Comparison of ENCODE assay signal across 13 cellular contexts in genomic region chr1:248840946-248841345, GRCh38. TPM values are rescaled to one million over a fixed set of nuclear protein-coding genes. Genes with fewer than 3 reads are reported as not detected.
A peak's percentile ranks its signal among the peaks of the same experiment; 100 is the strongest.
DNase-seq lines count a peak whose midpoint lies in the region; TF ChIP-seq lines count a peak whose summit lies in the region.
"Had no signal": no experiment of that assay in that cellular context is flagged by ENCODE, and none has a peak within 500 bp of the region (broad histone marks: within the 10 kb centered on the region; RNA-seq: fewer than 3 reads in every experiment).

No MANE protein-coding gene starts in this region.

- peaks cover 8% of the 10 kb centered on the region for H3F3A ChIP-seq in MM.1S (ENCODE audit: insufficient read depth, low read length)

- H3K36me3 Mint-ChIP-seq in T-helper 2 cell treated with Interferon-gamma antibody and Interleukin-4, amounts not matched to agents 5 μg/mL and 100 μg/mL, for 36 hours (ENCODE audit: low read depth): peaks cover 14% of the 10 kb centered on the region
- H3K36me3 Mint-ChIP-seq in IgD-negative memory B cell: peaks cover 5% of the 10 kb centered on the region
- H3K36me3 Mint-ChIP-seq in nephron (ENCODE audit: low read depth): peaks cover 8% of the 10 kb centered on the region

- H3K9me3 ChIP-seq in MM.1S (replicated peaks; ENCODE audit: insufficient read depth, low read length): no peaks in the 10 kb centered on the region
- H3K9me3 ChIP-seq: adrenal gland, uterus had no signal

- no peaks in the 10 kb centered on the region for H3K4me1 ChIP-seq in MM.1S (ENCODE audit: low read length)

- no peaks in the 10 kb centered on the region for H3K27me3 ChIP-seq in brain microvascular endothelial cell (replicated peaks)
- H3K27me3 ChIP-seq in MM.1S (replicated peaks; ENCODE audit: insufficient read depth, low read length): no peaks in the 10 kb centered on the region
- H3K27me3 ChIP-seq: adrenal gland, uterus had no signal

- in situ Hi-C loops in brain microvascular endothelial cell (cut with HindIII; ENCODE audit: low pct_ligation_motif_present, low sequenced_read_pairs): no loop called here

- H3K27me3 Mint-ChIP-seq in T-helper 2 cell treated with Interferon-gamma antibody and Interleukin-4, amounts not matched to agents 5 μg/mL and 100 μg/mL, for 36 hours (ENCODE audit: low read depth): no peaks in the 10 kb centered on the region
- no peaks in the 10 kb centered on the region for H3K27me3 Mint-ChIP-seq in IgD-negative memory B cell
- no peaks in the 10 kb centered on the region for H3K27me3 Mint-ChIP-seq in nephron (ENCODE audit: low read depth)

- H3K4me3 ChIP-seq in brain microvascular endothelial cell (ENCODE audit: low read depth, low read length) (no peak overlapping the region), MM.1S (ENCODE audit: low read length) (no peak overlapping the region)
- H3K4me3 ChIP-seq: adrenal gland, uterus had no signal

- peaks cover 54% of the 10 kb centered on the region for H3K79me2 ChIP-seq in MM.1S (ENCODE audit: low read length)

- no peak overlapping the region for H2AFZ ChIP-seq in MM.1S (ENCODE audit: low read length)

- H3K4me1 Mint-ChIP-seq in T-helper 2 cell treated with Interferon-gamma antibody and Interleukin-4, amounts not matched to agents 5 μg/mL and 100 μg/mL, for 36 hours (ENCODE audit: low read depth): peaks cover 19% of the 10 kb centered on the region
- H3K4me1 Mint-ChIP-seq in IgD-negative memory B cell: peaks cover 12 to 33% (median 21%) of the 10 kb centered on the region in 3 donors
- H3K4me1 Mint-ChIP-seq in nephron: peaks cover 14% of the 10 kb centered on the region

- no peak overlapping the region for H3K27ac ChIP-seq in brain microvascular endothelial cell
- H3K27ac ChIP-seq in MM.1S (ENCODE audit: low read length): no peak overlapping the region
- H3K27ac ChIP-seq: uterus had no signal

- no peaks in the 10 kb centered on the region for H4K20me1 ChIP-seq in MM.1S (ENCODE audit: insufficient read depth, low read length)

- H3K27ac Mint-ChIP-seq in T-helper 2 cell treated with Interferon-gamma antibody and Interleukin-4, amounts not matched to agents 5 μg/mL and 100 μg/mL, for 36 hours: no peak overlapping the region
- H3K27ac Mint-ChIP-seq in IgD-negative memory B cell (peak overlapping the region in 2 of 3 donors; percentile 73 to 95), nephron (peak overlapping the region; percentile 19 to 68 (median 39))
- H3K27ac Mint-ChIP-seq: activated CD8-positive, alpha-beta T cell treated with anti-CD3 and anti-CD28 coated beads, Interleukin-2, amount 10 ng/mL, durations not matched to agents 7 days and 5 days had no signal

- H3K4me3 Mint-ChIP-seq in T-helper 2 cell treated with Interferon-gamma antibody and Interleukin-4, amounts not matched to agents 5 μg/mL and 100 μg/mL, for 36 hours: peak overlapping the region; percentile 3
- H3K4me3 Mint-ChIP-seq in IgD-negative memory B cell (no peak overlapping the region), nephron (peak overlapping the region; percentile 56 to 85 (median 68))
- H3K4me3 Mint-ChIP-seq: activated CD8-positive, alpha-beta T cell treated with anti-CD3 and anti-CD28 coated beads, Interleukin-2, amount 10 ng/mL, durations not matched to agents 7 days and 5 days had no signal

- DNase-seq in T-helper 2 cell treated with Interferon-gamma antibody and Interleukin-4, amounts not matched to agents 5 μg/mL and 100 μg/mL, for 36 hours (ENCODE audit: low spot score): no peak
- DNase-seq in T-helper 2 cell: no peak
- DNase-seq in brain microvascular endothelial cell: peak; percentile 20
- no peak for DNase-seq in MM.1S
- no peak for DNase-seq in COR-L47 (lab: John Stamatoyannopoulos, UW)
- no peak for DNase-seq in stimulated activated CD4-positive, alpha-beta T cell treated with anti-CD3 and anti-CD28 coated beads, Interleukin-1b, Interleukin-23, amount 100 ng/mL, for 48 hours
- DNase-seq: NCI-H1105, NCI-H2227 treated with DMSO at 0.1 percent for 48 hours, uterus had no signal

- H3K36me3 ChIP-seq in brain microvascular endothelial cell (replicated peaks): peaks cover 14% of the 10 kb centered on the region
- peaks cover 6% of the 10 kb centered on the region for H3K36me3 ChIP-seq in MM.1S (replicated peaks; ENCODE audit: insufficient read depth, low read length)
- H3K36me3 ChIP-seq: uterus had no signal

- TF ChIP-seq CTCF in brain microvascular endothelial cell (IDR thresholded peaks at IDR 0.05; ENCODE audit: low read depth, low read length, missing control alignments): no peak
- no peak for TF ChIP-seq CTCF in nephron (IDR thresholded peaks at IDR 0.05; ENCODE audit: unreplicated experiment in 3 of 3)
- TF ChIP-seq CTCF in MM.1S (IDR thresholded peaks at IDR 0.05; ENCODE audit: low read length): no peak

- no peak overlapping the region for H3K9ac ChIP-seq in MM.1S (ENCODE audit: low read length)

- no peaks in the 10 kb centered on the region for H3K9me3 Mint-ChIP-seq in T-helper 2 cell treated with Interferon-gamma antibody and Interleukin-4, amounts not matched to agents 5 μg/mL and 100 μg/mL, for 36 hours
- no peaks in the 10 kb centered on the region for H3K9me3 Mint-ChIP-seq in IgD-negative memory B cell
- no peaks in the 10 kb centered on the region for H3K9me3 Mint-ChIP-seq in nephron

- H3K4me2 ChIP-seq in MM.1S (ENCODE audit: low read depth, low read length): no peak overlapping the region

- H3K9me2 ChIP-seq in MM.1S (replicated peaks; ENCODE audit: insufficient read depth, low read length): no peaks in the 10 kb centered on the region

RNA-seq across cellular contexts. Expression of gene ZNF672, which starts 2.9 kb away (rescaled TPM):
- 46.3 TPM for polyA plus RNA-seq in IgD-negative memory B cell

RNA-seq across cellular contexts. Expression of gene SH3BP5L, which starts 15.2 kb away (rescaled TPM):
- polyA plus RNA-seq in IgD-negative memory B cell: 4.9 TPM

RNA-seq across cellular contexts. Expression of gene ZNF692, which starts 17.9 kb away (rescaled TPM):
- 17.0 TPM for polyA plus RNA-seq in IgD-negative memory B cell

Comparison
In these comparisons a context has a peak if more than half of its experiments do, and no peak if none do; other contexts are left out.
1. H3K4me3 Mint-ChIP-seq: peak in T-helper 2 cell treated with Interferon-gamma antibody and Interleukin-4, amounts not matched to agents 5 μg/mL and 100 μg/mL, for 36 hours (single experiment) and nephron (3 of 3); none in IgD-negative memory B cell (0 of 4).